ENCODE assay signal across 1 cellular context in genomic region chr4:20428410-20429160, GRCh38.
TF ChIP-seq lines count a peak whose summit lies in the region.

No MANE protein-coding gene starts in this region.

TF ChIP-seq in K562, 482 proteins besides CTCF, POLR2A, EP300 and RAD21 (continued from another document):
- TF ChIP-seq MGA (IDR thresholded peaks at IDR 0.05): no peak
- no peak for TF ChIP-seq E2F4 (CRISPR knock-in tag; IDR thresholded peaks at IDR 0.05; ENCODE audit: low read depth)
- TF ChIP-seq CREB3L1 (IDR thresholded peaks at IDR 0.05; ENCODE audit: borderline replicate concordance, low read depth): no peak
- TF ChIP-seq PHF20 (IDR thresholded peaks at IDR 0.05; ENCODE audit: partially characterized antibody): no peak
- TF ChIP-seq ASH1L (IDR thresholded peaks at IDR 0.05; ENCODE audit: borderline replicate concordance, low read depth, partially characterized antibody): no peak
- no peak for TF ChIP-seq ZNF23 (CRISPR knock-in tag; IDR thresholded peaks at IDR 0.05)
- no peak for TF ChIP-seq ZNF436 (CRISPR knock-in tag; IDR thresholded peaks at IDR 0.05)
- no peak for TF ChIP-seq ELF1 (tag; IDR thresholded peaks at IDR 0.05)
TF ChIP-seq in K562: peak in this region for 0.
